In genomic region chr3:66435988-66436387, GRCh38 we compare ENCODE assay signal across 33 cellular contexts.
DNase-seq lines count a peak whose midpoint lies in the region; ATAC-seq and TF ChIP-seq lines count a peak whose summit lies in the region.
"Had no signal": no experiment of that assay in that cellular context is flagged by ENCODE, and none has a peak within 500 bp of the region (broad histone marks: within the 10 kb centered on the region; RNA-seq: fewer than 3 reads in every experiment).

No MANE protein-coding gene starts in this region.

- H2BK5ac ChIP-seq in trophoblast cell (ENCODE audit: low read depth, low read length, poor library complexity): no peak overlapping the region

- peaks cover 47% of the 10 kb centered on the region for H3K4me1 Mint-ChIP-seq in activated T-helper 17 cell treated with anti-CD3 and anti-CD28 coated beads, Interleukin-2, amount 50 U/mL, for 72 hours
- H3K4me1 Mint-ChIP-seq in endodermal cell (peaks cover 54% of the 10 kb centered on the region), HFFc6 (ENCODE audit: low read depth) (peaks cover 20% of the 10 kb centered on the region)
- peaks cover 26% of the 10 kb centered on the region for H3K4me1 Mint-ChIP-seq in activated naive CD4-positive, alpha-beta T cell treated with anti-CD3 and anti-CD28 coated beads, Interleukin-2, amount 10 ng/mL, durations not matched to agents 7 days and 5 days

- H3K4me3 Mint-ChIP-seq in activated T-helper 17 cell treated with anti-CD3 and anti-CD28 coated beads, Interleukin-2, amount 50 U/mL, for 72 hours: no peak overlapping the region
- H3K4me3 Mint-ChIP-seq in endodermal cell (no peak overlapping the region), HFFc6 (no peak overlapping the region)
- H3K4me3 Mint-ChIP-seq in activated naive CD4-positive, alpha-beta T cell treated with anti-CD3 and anti-CD28 coated beads, Interleukin-2, amount 10 ng/mL, durations not matched to agents 7 days and 5 days: no peak overlapping the region

- no peaks in the 10 kb centered on the region; the same call in 1 of the 2 replicates for H3K9me3 ChIP-seq in BLaER1
- no peaks in the 10 kb centered on the region for H3K9me3 ChIP-seq in left ventricle myocardium inferior (replicated peaks)
- no peaks in the 10 kb centered on the region for H3K9me3 ChIP-seq in trophoblast cell (ENCODE audit: insufficient read depth, low read depth, low read length)
- H3K9me3 ChIP-seq in endodermal cell (ENCODE audit: control insufficient read depth, low read length): no peaks in the 10 kb centered on the region
- H3K9me3 ChIP-seq: ascending aorta, esophagus squamous epithelium, neutrophil, Peyer's patch, testis, uterus had no signal

- CTCF ChIA-PET in activated naive CD4-positive, alpha-beta T cell treated with anti-CD3 and anti-CD28 coated beads, Interleukin-2, amount 10 ng/mL, durations not matched to agents 7 days and 5 days (lab: Charles Lee): no interaction called here

- H3K36me3 ChIP-seq in BLaER1 (peaks cover 57% of the 10 kb centered on the region), left ventricle myocardium inferior (no peaks in the 10 kb centered on the region), trophoblast cell (ENCODE audit: control insufficient read depth in 1 of 2, insufficient read depth in 2 of 2, low read length in 2 of 2) (no peaks in the 10 kb centered on the region), endodermal cell (ENCODE audit: control insufficient read depth, insufficient read depth, low read length) (peaks cover 41% of the 10 kb centered on the region)
- H3K36me3 ChIP-seq: ascending aorta, neutrophil, Peyer's patch, uterus had no signal

- no peaks in the 10 kb centered on the region for H3K79me1 ChIP-seq in trophoblast cell (ENCODE audit: low read length)

- H3K27ac ChIP-seq in BLaER1 (peak overlapping the region; percentile 35), left ventricle myocardium inferior (replicated peaks) (peak overlapping the region; percentile 25), trophoblast cell (ENCODE audit: low read depth, low read length) (no peak overlapping the region), endodermal cell (ENCODE audit: low read depth, low read length) (no peak overlapping the region)
- H3K27ac ChIP-seq: esophagus squamous epithelium, GM23248, hepatocyte, neutrophil, Peyer's patch, skin epidermis, testis, uterus had no signal

- intact Hi-C loops in left ventricle myocardium inferior (cut with micrococcal nuclease): no loop called here

- H4K91ac ChIP-seq in trophoblast cell (ENCODE audit: low read depth, low read length): no peak overlapping the region

- H4K20me1 ChIP-seq in BLaER1: peaks cover 100% of the 10 kb centered on the region

- H2AK5ac ChIP-seq in trophoblast cell (ENCODE audit: low read length): no peak overlapping the region

- H4K8ac ChIP-seq in trophoblast cell (ENCODE audit: low read depth, low read length): no peak overlapping the region

- H3K27me3 ChIP-seq in BLaER1: no peaks in the 10 kb centered on the region
- H3K27me3 ChIP-seq in left ventricle myocardium inferior (ENCODE audit: low read depth): no peaks in the 10 kb centered on the region
- no peaks in the 10 kb centered on the region for H3K27me3 ChIP-seq in trophoblast cell (ENCODE audit: insufficient read depth, low read length)
- no peaks in the 10 kb centered on the region for H3K27me3 ChIP-seq in endodermal cell (ENCODE audit: control insufficient read depth, insufficient read depth, low read length, poor library complexity, severe bottlenecking)
- H3K27me3 ChIP-seq: ascending aorta, esophagus squamous epithelium, hepatocyte, neutrophil, Peyer's patch, testis, uterus had no signal

- H3K4ac ChIP-seq in trophoblast cell (ENCODE audit: low read depth, low read length): no peak overlapping the region

- H3K9ac ChIP-seq in BLaER1 (no peak overlapping the region), trophoblast cell (ENCODE audit: low read length) (peak overlapping the region; percentile 47), endodermal cell (ENCODE audit: extremely low read depth, low read length, poor library complexity, severe bottlenecking) (no peak overlapping the region)
- H3K9ac ChIP-seq: GM23248 had no signal

- no peak for DNase-seq in left ventricle myocardium inferior
- no peak for DNase-seq in trophoblast cell
- DNase-seq in putamen (ENCODE audit: low spot score): no peak
- DNase-seq in endodermal cell: no peak
- no peak for DNase-seq in HFFc6
- DNase-seq in activated naive CD4-positive, alpha-beta T cell treated with anti-CD3 and anti-CD28 coated beads, Interleukin-2, amount 10 ng/mL, durations not matched to agents 7 days and 5 days: no peak
- DNase-seq: activated CD4-positive, alpha-beta T cell treated with anti-CD3 and anti-CD28 coated beads for 4 hours; activated CD8-positive, alpha-beta memory T cell treated with anti-CD3 and anti-CD28 coated beads for 24 hours; activated effector memory CD4-positive, alpha-beta T cell treated with anti-CD3 and anti-CD28 coated beads, Interleukin-2, amount 50 U/mL, for 16 hours; activated T-cell treated with anti-CD3 and anti-CD28 coated beads for 4 hours; CD4-positive, alpha-beta memory T cell; dermis blood vessel endothelial cell; DND-41; esophagus squamous epithelium; foreskin melanocyte; GM23248; left colon; mesenchymal stem cell; NCI-H2107; NCI-H345; NCI-H69; Peyer's patch; stimulated activated naive CD8-positive, alpha-beta T cell treated with anti-CD3 and anti-CD28 coated beads, Interleukin-15, Interleukin-2, amounts not matched to agents 100 U/mL and 50 U/mL, for 24 hours; SW 1271; T-helper 9 cell; testis; uterus had no signal

- H3K9me3 Mint-ChIP-seq in activated T-helper 17 cell treated with anti-CD3 and anti-CD28 coated beads, Interleukin-2, amount 50 U/mL, for 72 hours: no peaks in the 10 kb centered on the region
- H3K9me3 Mint-ChIP-seq in endodermal cell: no peaks in the 10 kb centered on the region
- no peaks in the 10 kb centered on the region for H3K9me3 Mint-ChIP-seq in HFFc6
- H3K9me3 Mint-ChIP-seq in activated naive CD4-positive, alpha-beta T cell treated with anti-CD3 and anti-CD28 coated beads, Interleukin-2, amount 10 ng/mL, durations not matched to agents 7 days and 5 days: no peaks in the 10 kb centered on the region

- no peaks in the 10 kb centered on the region for H3K27me3 Mint-ChIP-seq in activated T-helper 17 cell treated with anti-CD3 and anti-CD28 coated beads, Interleukin-2, amount 50 U/mL, for 72 hours
- peaks cover 2% of the 10 kb centered on the region for H3K27me3 Mint-ChIP-seq in endodermal cell (ENCODE audit: insufficient read depth)
- H3K27me3 Mint-ChIP-seq in HFFc6 (ENCODE audit: insufficient read depth): no peaks in the 10 kb centered on the region; the same call in none of the 2 replicates
- H3K27me3 Mint-ChIP-seq in activated naive CD4-positive, alpha-beta T cell treated with anti-CD3 and anti-CD28 coated beads, Interleukin-2, amount 10 ng/mL, durations not matched to agents 7 days and 5 days: peaks cover 3% of the 10 kb centered on the region
- H3K27me3 Mint-ChIP-seq: CD4-positive, alpha-beta memory T cell had no signal

- peaks cover 48% of the 10 kb centered on the region for H3K36me3 Mint-ChIP-seq in activated T-helper 17 cell treated with anti-CD3 and anti-CD28 coated beads, Interleukin-2, amount 50 U/mL, for 72 hours (ENCODE audit: low read depth)
- H3K36me3 Mint-ChIP-seq in endodermal cell (ENCODE audit: low read depth) (peaks cover 11% of the 10 kb centered on the region), HFFc6 (ENCODE audit: low read depth) (no peaks in the 10 kb centered on the region)
- peaks cover 21% of the 10 kb centered on the region for H3K36me3 Mint-ChIP-seq in activated naive CD4-positive, alpha-beta T cell treated with anti-CD3 and anti-CD28 coated beads, Interleukin-2, amount 10 ng/mL, durations not matched to agents 7 days and 5 days

- no peak overlapping the region for H2BK120ac ChIP-seq in trophoblast cell (ENCODE audit: insufficient read depth, low read length, poor library complexity)

- H3K27ac Mint-ChIP-seq in activated T-helper 17 cell treated with anti-CD3 and anti-CD28 coated beads, Interleukin-2, amount 50 U/mL, for 72 hours: peak overlapping the region; percentile 47
- H3K27ac Mint-ChIP-seq in endodermal cell (no peak overlapping the region), HFFc6 (no peak overlapping the region)
- no peak overlapping the region for H3K27ac Mint-ChIP-seq in activated naive CD4-positive, alpha-beta T cell treated with anti-CD3 and anti-CD28 coated beads, Interleukin-2, amount 10 ng/mL, durations not matched to agents 7 days and 5 days

- no CpG with 5 or more reads among the region's 6 CpGs for WGBS in trophoblast cell (ENCODE audit: extremely low coverage, insufficient coverage, insufficient read length)
- 90 to 100% methylated on average over 2 to 6 of the region's 6 CpGs for WGBS in endodermal cell (ENCODE audit: insufficient coverage in 1 of 2, insufficient read length in 1 of 2), 2 experiments

- no peak overlapping the region for H3K4me3 ChIP-seq in BLaER1
- H3K4me3 ChIP-seq in left ventricle myocardium inferior: no peak overlapping the region
- H3K4me3 ChIP-seq in trophoblast cell (ENCODE audit: low read depth, low read length): no peak overlapping the region
- H3K4me3 ChIP-seq in endodermal cell (ENCODE audit: low read length): no peak overlapping the region
- H3K4me3 ChIP-seq: ascending aorta, esophagus squamous epithelium, GM23248, hepatocyte, Peyer's patch, skin epidermis, testis, uterus had no signal

- no peak overlapping the region for H2AFZ ChIP-seq in trophoblast cell (ENCODE audit: insufficient read depth, low read length, poor library complexity)
- H2AFZ ChIP-seq: GM23248, hepatocyte had no signal

- peaks cover 100% of the 10 kb centered on the region for H3K4me1 ChIP-seq in BLaER1
- peaks cover 93% of the 10 kb centered on the region for H3K4me1 ChIP-seq in left ventricle myocardium inferior
- peaks cover 0 to 1% of the 10 kb centered on the region in 2 experiments for H3K4me1 ChIP-seq in trophoblast cell (ENCODE audit: control insufficient read depth in 1 of 2, insufficient read depth in 2 of 2, low read length in 2 of 2)
- peaks cover 29% of the 10 kb centered on the region for H3K4me1 ChIP-seq in endodermal cell (ENCODE audit: control insufficient read depth, insufficient read depth, low read length)

- H3K79me2 ChIP-seq in trophoblast cell (ENCODE audit: control insufficient read depth, insufficient read depth, low read length, poor library complexity): no peaks in the 10 kb centered on the region
- H3K79me2 ChIP-seq: hepatocyte had no signal

- no peak overlapping the region for H2BK12ac ChIP-seq in trophoblast cell (ENCODE audit: low read length)

- TF ChIP-seq CTCF in left ventricle myocardium inferior (IDR thresholded peaks at IDR 0.05; ENCODE audit: borderline replicate concordance) (no peak), endodermal cell (conservative IDR thresholded peaks at IDR 0.05) (no peak), HFFc6 (IDR thresholded peaks at IDR 0.05) (no peak)

- no peak for ATAC-seq in activated T-helper 17 cell treated with anti-CD3 and anti-CD28 coated beads, Interleukin-2, amount 50 U/mL, for 72 hours (replicated peaks)
- ATAC-seq: left colon; stimulated activated naive CD8-positive, alpha-beta T cell treated with anti-CD3 and anti-CD28 coated beads, Interleukin-15, Interleukin-2, amounts not matched to agents 100 U/mL and 50 U/mL, for 24 hours had no signal

- no peak overlapping the region for H3K18ac ChIP-seq in trophoblast cell (ENCODE audit: low read length)

- no peak overlapping the region for H3K23ac ChIP-seq in trophoblast cell (ENCODE audit: low read length)

- H3K4me2 ChIP-seq in BLaER1 (peak overlapping the region; percentile 94), trophoblast cell (ENCODE audit: low read length) (no peak overlapping the region)
- H3K4me2 ChIP-seq: hepatocyte had no signal

- no peak overlapping the region for H3K14ac ChIP-seq in trophoblast cell (ENCODE audit: low read length)

- no peak overlapping the region for H4K12ac ChIP-seq in trophoblast cell (ENCODE audit: low read depth, low read length)

Comparison
In these comparisons a context has a peak if more than half of its experiments do, and no peak if none do; other contexts are left out.
1. H3K27ac ChIP-seq: peak in BLaER1 (single experiment) and left ventricle myocardium inferior (single experiment); none in trophoblast cell (single experiment) and endodermal cell (single experiment).